In the genomic region with DNA sequence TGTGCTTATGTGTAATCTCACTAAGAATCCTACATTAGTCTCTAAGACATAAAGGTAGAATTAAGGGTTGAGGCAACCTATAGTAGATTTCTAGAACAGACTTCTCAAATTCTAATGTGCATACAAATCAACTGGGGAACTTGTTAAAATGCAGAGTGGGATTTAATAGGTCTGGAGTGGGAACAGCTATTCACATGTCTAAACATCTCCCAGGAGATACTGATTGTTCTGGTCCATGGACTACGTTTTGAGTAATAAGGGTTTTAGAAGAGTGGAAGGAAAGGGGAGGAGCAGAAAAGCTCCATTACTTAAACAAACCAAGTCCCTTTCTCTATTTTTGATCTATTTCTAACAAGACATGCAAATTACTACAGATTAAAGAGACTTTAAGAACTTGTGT, we compare ENCODE assay signal across 1 cellular context.
TF ChIP-seq lines count a peak whose summit lies in the region.

No MANE protein-coding gene starts in this region.

TF ChIP-seq in SK-N-SH treated with all-trans-retinoic acid at 6 μM for 48 hours, 23 proteins besides CTCF, POLR2A, EP300 and RAD21 (continued from another document):
- TF ChIP-seq, protein P1, sequence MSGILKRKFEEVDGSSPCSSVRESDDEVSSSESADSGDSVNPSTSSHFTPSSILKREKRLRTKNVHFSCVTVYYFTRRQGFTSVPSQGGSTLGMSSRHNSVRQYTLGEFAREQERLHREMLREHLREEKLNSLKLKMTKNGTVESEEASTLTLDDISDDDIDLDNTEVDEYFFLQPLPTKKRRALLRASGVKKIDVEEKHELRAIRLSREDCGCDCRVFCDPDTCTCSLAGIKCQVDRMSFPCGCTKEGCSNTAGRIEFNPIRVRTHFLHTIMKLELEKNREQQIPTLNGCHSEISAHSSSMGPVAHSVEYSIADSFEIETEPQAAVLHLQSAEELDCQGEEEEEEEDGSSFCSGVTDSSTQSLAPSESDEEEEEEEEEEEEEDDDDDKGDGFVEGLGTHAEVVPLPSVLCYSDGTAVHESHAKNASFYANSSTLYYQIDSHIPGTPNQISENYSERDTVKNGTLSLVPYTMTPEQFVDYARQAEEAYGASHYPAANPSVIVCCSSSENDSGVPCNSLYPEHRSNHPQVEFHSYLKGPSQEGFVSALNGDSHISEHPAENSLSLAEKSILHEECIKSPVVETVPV (CRISPR knock-in tag; IDR thresholded peaks at IDR 0.05), result no peak
- no peak for TF ChIP-seq ZFP3 (CRISPR knock-in tag; IDR thresholded peaks at IDR 0.05)
- no peak for TF ChIP-seq CSDC2 (CRISPR knock-in tag; IDR thresholded peaks at IDR 0.05)
- no peak for TF ChIP-seq ZC3H10 (CRISPR knock-in tag; IDR thresholded peaks at IDR 0.05)
- TF ChIP-seq ZNF565 (CRISPR knock-in tag; conservative IDR thresholded peaks at IDR 0.05; ENCODE audit: low read depth), result no peak
- TF ChIP-seq, protein P2, sequence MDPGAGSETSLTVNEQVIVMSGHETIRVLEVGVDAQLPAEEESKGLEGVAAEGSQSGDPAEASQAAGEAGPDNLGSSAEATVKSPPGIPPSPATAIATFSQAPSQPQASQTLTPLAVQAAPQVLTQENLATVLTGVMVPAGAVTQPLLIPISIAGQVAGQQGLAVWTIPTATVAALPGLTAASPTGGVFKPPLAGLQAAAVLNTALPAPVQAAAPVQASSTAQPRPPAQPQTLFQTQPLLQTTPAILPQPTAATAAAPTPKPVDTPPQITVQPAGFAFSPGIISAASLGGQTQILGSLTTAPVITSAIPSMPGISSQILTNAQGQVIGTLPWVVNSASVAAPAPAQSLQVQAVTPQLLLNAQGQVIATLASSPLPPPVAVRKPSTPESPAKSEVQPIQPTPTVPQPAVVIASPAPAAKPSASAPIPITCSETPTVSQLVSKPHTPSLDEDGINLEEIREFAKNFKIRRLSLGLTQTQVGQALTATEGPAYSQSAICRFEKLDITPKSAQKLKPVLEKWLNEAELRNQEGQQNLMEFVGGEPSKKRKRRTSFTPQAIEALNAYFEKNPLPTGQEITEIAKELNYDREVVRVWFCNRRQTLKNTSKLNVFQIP (CRISPR knock-in tag; IDR thresholded peaks at IDR 0.05; ENCODE audit: borderline replicate concordance, low read depth), result no peak
- no peak for TF ChIP-seq SNAI2 (CRISPR knock-in tag; IDR thresholded peaks at IDR 0.05)
- TF ChIP-seq BACH2 (CRISPR knock-in tag; IDR thresholded peaks at IDR 0.05; ENCODE audit: borderline replicate concordance), result no peak
TF ChIP-seq in SK-N-SH treated with all-trans-retinoic acid at 6 μM for 48 hours: peak in this region for 0.
